29 cellular contexts compared by ENCODE assay signal in genomic region chr1:101507547-101507971, GRCh38.
DNase-seq lines count a peak whose midpoint lies in the region; ATAC-seq, FAIRE-seq and TF ChIP-seq lines count a peak whose summit lies in the region.
"Had no signal": no experiment of that assay in that cellular context is flagged by ENCODE, and none has a peak within 500 bp of the region (broad histone marks: within the 10 kb centered on the region; RNA-seq: fewer than 3 reads in every experiment).

No MANE protein-coding gene starts in this region.

- in situ Hi-C loops in GM12878 (cut with MboI) (loop anchor here (25.0 kb wide), 2 partner anchors 680 to 1455 kb away; no protein-coding TSS in a partner anchor), GM13976 (cut with MboI; ENCODE audit: low sequenced_read_pairs, unreplicated experiment) (no loop called here)

- intact Hi-C loops in Right ventricle myocardium superior (cut with DNase I): no loop called here
- intact Hi-C loops in GM12878 (cut with micrococcal nuclease; ENCODE audit: unreplicated experiment): loop anchor here (5.0 kb wide), 1 partner anchor 200 kb away; no protein-coding TSS in a partner anchor
- intact Hi-C loops in kidney (cut with DNase I): no loop called here

- H3K27ac ChIP-seq in right atrium auricular region (no peak overlapping the region), GM12878 (ENCODE audit: control insufficient read depth, insufficient read depth) (no peak overlapping the region), foreskin keratinocyte (no peak overlapping the region), substantia nigra (ENCODE audit: low read depth, low read length, poor library complexity, severe bottlenecking) (no peak overlapping the region), kidney (ENCODE audit: low read depth in 2 of 2, low read length in 2 of 2) (no peak overlapping the region)
- H3K27ac ChIP-seq: tibial nerve had no signal

- H3K4me1 Mint-ChIP-seq in stimulated activated effector memory CD8-positive, alpha-beta T cell treated with anti-CD3 and anti-CD28 coated beads, Interleukin-12 subunit alpha, Interleukin-12 subunit beta, amount 100 ng/mL, for 72 hours: peaks cover 5% of the 10 kb centered on the region
- H3K4me1 Mint-ChIP-seq: activated naive CD4-positive, alpha-beta T cell treated with anti-CD3 and anti-CD28 coated beads, Interleukin-2, amount 50 U/mL, for 24 hours; B cell had no signal

- H3K4me3 ChIP-seq in right atrium auricular region: no peak overlapping the region
- no peak overlapping the region for H3K4me3 ChIP-seq in GM12878
- no peak overlapping the region for H3K4me3 ChIP-seq in kidney (ENCODE audit: low read length in 2 of 2)
- H3K4me3 ChIP-seq: HAP-1, lung, tibial nerve had no signal

- WGBS in GM12878 (ENCODE audit: insufficient coverage, insufficient replicate concordance, low lambda C conversion rate, missing lambda C conversion rate): 0% methylated on average over 1 of the region's 1 CpG

- RAD21 ChIA-PET in GM12878 (lab: Charles Lee; ENCODE audit: unreplicated experiment): interaction anchor here (1.2 kb wide), 1 partner anchor 12 kb away, joined by 3 read pairs; no protein-coding TSS in a partner anchor

- H3K36me3 Mint-ChIP-seq in stimulated activated effector memory CD8-positive, alpha-beta T cell treated with anti-CD3 and anti-CD28 coated beads, Interleukin-12 subunit alpha, Interleukin-12 subunit beta, amount 100 ng/mL, for 72 hours: no peaks in the 10 kb centered on the region
- H3K36me3 Mint-ChIP-seq: activated CD4-positive, alpha-beta memory T cell treated with anti-CD3 and anti-CD28 coated beads for 36 hours; activated naive CD4-positive, alpha-beta T cell treated with anti-CD3 and anti-CD28 coated beads, Interleukin-2, amount 50 U/mL, for 24 hours; CD8-positive, alpha-beta T cell; natural killer cell treated with Interleukin-12 subunit alpha and Interleukin-12 subunit beta and Interleukin-15 and Interleukin-18, amount 100 ng/mL, for 72 hours had no signal

- TF ChIP-seq RAD21 in GM12878 (IDR thresholded peaks at IDR 0.05; ENCODE audit: insufficient read depth, low read depth, low read length): no peak

- FAIRE-seq in GM12878 (lab: Jason Lieb, UNC): no peak
- no peak for FAIRE-seq in kidney (lab: Jason Lieb, UNC)
- FAIRE-seq: colon had no signal

- ATAC-seq in Right ventricle myocardium superior (ENCODE audit: poor library complexity) (peak; percentile 73), GM12878 (no peak; the same call in 2 of the 3 replicates), foreskin keratinocyte (peak; percentile 81)
- peak; percentile 48 for ATAC-seq in stimulated activated effector memory CD8-positive, alpha-beta T cell treated with anti-CD3 and anti-CD28 coated beads, Interleukin-12 subunit alpha, Interleukin-12 subunit beta, amount 100 ng/mL, for 72 hours
- ATAC-seq: activated CD4-positive, CD25-positive, alpha-beta regulatory T cell treated with anti-CD3 and anti-CD28 coated beads, Interleukin-2, amount 50 U/mL, for 24 hours; CD8-positive, alpha-beta T cell; natural killer cell treated with Interleukin-12 subunit alpha and Interleukin-12 subunit beta and Interleukin-15 and Interleukin-18, amount 100 ng/mL, for 72 hours; PC-3; T-helper 17 cell had no signal

- H3K9ac ChIP-seq in GM12878 (ENCODE audit: control insufficient read depth, insufficient read depth, low read length): no peak overlapping the region
- H3K9ac ChIP-seq in kidney (ENCODE audit: low read length in 2 of 2): no peak overlapping the region

- no TSS peak for BruUV-seq in GM12878 (replicated peaks; lab: Mats Ljungman, UMichigan)

- no peak for TF ChIP-seq POLR2A in GM12878 (IDR thresholded peaks at IDR 0.05; ENCODE audit: low read depth, low read length)

- H2AFZ ChIP-seq in GM12878 (ENCODE audit: control insufficient read depth, low read depth, low read length): no peak overlapping the region

- no peaks in the 10 kb centered on the region for H3K79me2 ChIP-seq in GM12878 (ENCODE audit: control insufficient read depth, insufficient read depth, low read length)

- no peaks in the 10 kb centered on the region for H4K20me1 ChIP-seq in GM12878 (ENCODE audit: control insufficient read depth, insufficient read depth)

- TF ChIP-seq CTCF in right atrium auricular region (IDR thresholded peaks at IDR 0.05) (no peak), GM12878 (IDR thresholded peaks at IDR 0.05 in 2 of 3, conservative IDR thresholded peaks at IDR 0.05 in 1 of 3; ENCODE audit: control insufficient read depth in 2 of 3, extremely low read depth in 1 of 3, insufficient read depth in 1 of 3, low read depth in 3 of 3, low read length in 3 of 3) (no peak), foreskin keratinocyte (conservative IDR thresholded peaks at IDR 0.05) (no peak), GM13976 (IDR thresholded peaks at IDR 0.05; ENCODE audit: borderline replicate concordance, control extremely low read depth, extremely low read depth, insufficient read depth, missing control alignments) (no peak), kidney (IDR thresholded peaks at IDR 0.05; ENCODE audit: borderline replicate concordance, extremely low read depth, insufficient read depth) (no peak)

- TF ChIP-seq EP300 in GM12878 (IDR thresholded peaks at IDR 0.05; ENCODE audit: borderline replicate concordance in 1 of 2, control insufficient read depth in 1 of 2, low read depth in 2 of 2, low read length in 2 of 2): no peak

- SMC1A ChIA-PET in GM12878 (lab: Charles Lee; ENCODE audit: uncharacterized antibody, unreplicated experiment): interaction anchor here (0.6 to 2.8 kb wide), 3 partner anchors 13 to 1040 kb away, joined by 3 to 16 read pairs (median 3); no protein-coding TSS in a partner anchor

- H3K4me3 Mint-ChIP-seq in stimulated activated effector memory CD8-positive, alpha-beta T cell treated with anti-CD3 and anti-CD28 coated beads, Interleukin-12 subunit alpha, Interleukin-12 subunit beta, amount 100 ng/mL, for 72 hours: no peak overlapping the region
- H3K4me3 Mint-ChIP-seq: activated CD4-positive, alpha-beta memory T cell treated with anti-CD3 and anti-CD28 coated beads for 36 hours; activated naive CD4-positive, alpha-beta T cell treated with anti-CD3 and anti-CD28 coated beads, Interleukin-2, amount 50 U/mL, for 24 hours; B cell; CD8-positive, alpha-beta T cell; natural killer cell treated with Interleukin-12 subunit alpha and Interleukin-12 subunit beta and Interleukin-15 and Interleukin-18, amount 100 ng/mL, for 72 hours; T-helper 17 cell had no signal

- H3K9me3 Mint-ChIP-seq in stimulated activated effector memory CD8-positive, alpha-beta T cell treated with anti-CD3 and anti-CD28 coated beads, Interleukin-12 subunit alpha, Interleukin-12 subunit beta, amount 100 ng/mL, for 72 hours: no peaks in the 10 kb centered on the region
- H3K9me3 Mint-ChIP-seq: activated CD4-positive, alpha-beta memory T cell treated with anti-CD3 and anti-CD28 coated beads for 36 hours; activated naive CD4-positive, alpha-beta T cell treated with anti-CD3 and anti-CD28 coated beads, Interleukin-2, amount 50 U/mL, for 24 hours; CD8-positive, alpha-beta T cell; natural killer cell treated with Interleukin-12 subunit alpha and Interleukin-12 subunit beta and Interleukin-15 and Interleukin-18, amount 100 ng/mL, for 72 hours had no signal

- H3K9me3 ChIP-seq in right atrium auricular region (no peaks in the 10 kb centered on the region), GM12878 (replicated peaks; ENCODE audit: control insufficient read depth, insufficient read depth, low read length) (no peaks in the 10 kb centered on the region), kidney (ENCODE audit: control insufficient read depth in 1 of 2, low read length in 2 of 2) (no peaks in the 10 kb centered on the region)
- H3K9me3 ChIP-seq: HAP-1, tibial nerve had no signal

- H3K36me3 ChIP-seq in right atrium auricular region (no peaks in the 10 kb centered on the region), GM12878 (ENCODE audit: control insufficient read depth in 2 of 2, insufficient read depth in 2 of 2, low read length in 1 of 2) (no peaks in the 10 kb centered on the region), kidney (ENCODE audit: control insufficient read depth in 1 of 2, insufficient read depth in 2 of 2, low read length in 2 of 2) (no peaks in the 10 kb centered on the region)
- H3K36me3 ChIP-seq: HAP-1, tibial nerve had no signal

- no peak overlapping the region for H3K4me2 ChIP-seq in GM12878 (ENCODE audit: control insufficient read depth, insufficient read depth)

- DNase-seq in Right ventricle myocardium superior: no peak
- no peak for DNase-seq in right atrium auricular region (ENCODE audit: low spot score)
- no peak for DNase-seq in GM12878 (ENCODE audit: low read depth, low spot score)
- peak; percentile 37 to 65 for DNase-seq in foreskin keratinocyte
- DNase-seq in stimulated activated effector memory CD8-positive, alpha-beta T cell treated with anti-CD3 and anti-CD28 coated beads, Interleukin-12 subunit alpha, Interleukin-12 subunit beta, amount 100 ng/mL, for 72 hours (ENCODE audit: low spot score in 2 of 2): no peak
- no peak for DNase-seq in GM13976 (ENCODE audit: low spot score)
- no peak for DNase-seq in substantia nigra (lab: John Stamatoyannopoulos, UW)
- DNase-seq in kidney: no peak
- DNase-seq: activated CD4-positive, alpha-beta memory T cell treated with anti-CD3 and anti-CD28 coated beads for 36 hours; activated CD8-positive, alpha-beta memory T cell treated with anti-CD3 and anti-CD28 coated beads, Interleukin-2, amount 50 U/mL, for 4 hours; amniotic stem cell; CD8-positive, alpha-beta T cell; DMS153; effector CD4-positive, alpha-beta T cell; Kasumi-1; NCI-H1417; NCI-H2029; NCI-H526; NK-92 treated with Interleukin-12 subunit alpha and Interleukin-12 subunit beta, amount 100 ng/mL, for 24 hours; PC-3; T-helper 17 cell had no signal

- CTCF ChIA-PET in GM12878 (lab: Yijun Ruan, JAX): interaction anchor here (0.8 to 7.8 kb wide), 6 partner anchors 10 to 61 kb away, joined by 3 to 87 read pairs (median 15); no protein-coding TSS in a partner anchor

- POLR2A ChIA-PET in GM12878 (lab: Charles Lee): no interaction called here

- H3K4me1 ChIP-seq in right atrium auricular region (peaks cover 0 to 6% of the 10 kb centered on the region in 2 donors), GM12878 (ENCODE audit: control insufficient read depth, insufficient read depth, low read length) (no peaks in the 10 kb centered on the region), foreskin keratinocyte (no peaks in the 10 kb centered on the region), kidney (ENCODE audit: control insufficient read depth in 1 of 2, insufficient read depth in 1 of 2, low read depth in 1 of 2, low read length in 2 of 2) (no peaks in the 10 kb centered on the region)
- H3K4me1 ChIP-seq: HAP-1, tibial nerve had no signal

- H3K27ac Mint-ChIP-seq in stimulated activated effector memory CD8-positive, alpha-beta T cell treated with anti-CD3 and anti-CD28 coated beads, Interleukin-12 subunit alpha, Interleukin-12 subunit beta, amount 100 ng/mL, for 72 hours: no peak overlapping the region
- H3K27ac Mint-ChIP-seq: activated CD4-positive, alpha-beta memory T cell treated with anti-CD3 and anti-CD28 coated beads for 36 hours; activated naive CD4-positive, alpha-beta T cell treated with anti-CD3 and anti-CD28 coated beads, Interleukin-2, amount 50 U/mL, for 24 hours; B cell; CD8-positive, alpha-beta T cell; natural killer cell treated with Interleukin-12 subunit alpha and Interleukin-12 subunit beta and Interleukin-15 and Interleukin-18, amount 100 ng/mL, for 72 hours; T-helper 17 cell had no signal

- no peaks in the 10 kb centered on the region for H3K27me3 ChIP-seq in right atrium auricular region
- H3K27me3 ChIP-seq in GM12878 (replicated peaks in 1 of 2; ENCODE audit: control insufficient read depth in 2 of 2, insufficient read depth in 2 of 2, low read length in 1 of 2): no peaks in the 10 kb centered on the region
- no peaks in the 10 kb centered on the region for H3K27me3 ChIP-seq in foreskin keratinocyte
- H3K27me3 ChIP-seq: tibial nerve had no signal

Comparison
In these comparisons a context has a peak if more than half of its experiments do, and no peak if none do; other contexts are left out.
1. DNase-seq: peak in foreskin keratinocyte (2 of 2); none in Right ventricle myocardium superior (single experiment), right atrium auricular region (single experiment), GM12878 (single experiment), stimulated activated effector memory CD8-positive, alpha-beta T cell treated with anti-CD3 and anti-CD28 coated beads, Interleukin-12 subunit alpha, Interleukin-12 subunit beta, amount 100 ng/mL, for 72 hours (0 of 2), GM13976 (single experiment), substantia nigra (0 of 49) and kidney (single experiment).